ENCODE assay signal across 8 cellular contexts in the genomic region with DNA sequence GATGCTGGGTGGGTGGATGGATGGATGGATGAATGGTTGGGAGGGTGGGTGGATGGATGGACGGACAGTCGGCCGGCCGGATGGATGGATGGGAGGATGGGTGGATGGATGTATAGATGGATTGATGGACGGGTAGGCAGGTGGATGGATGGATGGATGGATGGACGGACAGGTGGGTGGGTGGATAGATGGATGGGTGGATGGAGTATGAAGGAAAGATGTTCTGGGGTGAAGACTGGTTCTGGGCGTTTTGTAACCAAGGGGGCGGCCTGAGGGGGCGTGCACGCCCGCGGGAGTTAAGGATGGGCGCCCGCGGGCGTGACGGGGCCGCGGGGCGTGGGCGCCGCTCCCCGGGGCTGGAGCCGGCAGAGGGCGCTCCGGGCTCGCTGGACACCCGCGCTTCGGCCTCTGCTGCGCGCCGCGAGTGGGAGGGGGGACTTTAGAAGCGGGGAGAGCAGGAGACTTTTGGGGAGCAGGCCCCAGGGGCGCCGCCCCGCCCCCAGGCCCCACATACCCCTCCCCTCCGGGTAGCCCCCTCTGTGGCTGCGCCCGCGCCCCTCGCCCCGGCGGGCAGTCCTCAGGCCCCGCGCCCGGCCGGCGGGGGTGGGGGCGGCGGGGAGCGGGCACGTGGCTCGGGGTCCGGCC.
DNase-seq lines count a peak whose midpoint lies in the region; ATAC-seq and TF ChIP-seq lines count a peak whose summit lies in the region.

A gene (plus strand): TSS at position 407 of the 645 bp plus-strand sequence. CDS start 405 bp downstream, outside the sequence.

- ATAC-seq in SK-N-SH treated with all-trans-retinoic acid at 6 μM for 48 hours (peak; percentile 72), GM18858 (IDR thresholded peaks at IDR 0.05; ENCODE audit: unreplicated experiment) (no peak)

- peak; percentile 52 for TF ChIP-seq CTCF in GM12873 (IDR thresholded peaks at IDR 0.05; ENCODE audit: insufficient read depth, low read depth, low read length, missing control alignments)
- TF ChIP-seq CTCF in epithelial cell of esophagus (IDR thresholded peaks at IDR 0.05; ENCODE audit: insufficient read depth, low read depth, low read length, missing control alignments), result peak; percentile 28

- DNase-seq in AG08396 (ENCODE audit: low spot score), result peak; percentile 91
- DNase-seq in epithelial cell of esophagus (ENCODE audit: low read depth), result peak; percentile 22
- peak; percentile 24 for DNase-seq in midbrain (lab: John Stamatoyannopoulos, UW)
- no peak for DNase-seq in central memory CD4-positive, alpha-beta T cell
- DNase-seq in KG1 (lab: John Stamatoyannopoulos, UW), result no peak

- H3K4me3 ChIP-seq in epithelial cell of esophagus (ENCODE audit: low read length), result no peak within 1 kb of the TSS

TF ChIP-seq in SK-N-SH treated with all-trans-retinoic acid at 6 μM for 48 hours, 23 proteins besides CTCF, POLR2A, EP300 and RAD21:
- TF ChIP-seq, protein P1, sequence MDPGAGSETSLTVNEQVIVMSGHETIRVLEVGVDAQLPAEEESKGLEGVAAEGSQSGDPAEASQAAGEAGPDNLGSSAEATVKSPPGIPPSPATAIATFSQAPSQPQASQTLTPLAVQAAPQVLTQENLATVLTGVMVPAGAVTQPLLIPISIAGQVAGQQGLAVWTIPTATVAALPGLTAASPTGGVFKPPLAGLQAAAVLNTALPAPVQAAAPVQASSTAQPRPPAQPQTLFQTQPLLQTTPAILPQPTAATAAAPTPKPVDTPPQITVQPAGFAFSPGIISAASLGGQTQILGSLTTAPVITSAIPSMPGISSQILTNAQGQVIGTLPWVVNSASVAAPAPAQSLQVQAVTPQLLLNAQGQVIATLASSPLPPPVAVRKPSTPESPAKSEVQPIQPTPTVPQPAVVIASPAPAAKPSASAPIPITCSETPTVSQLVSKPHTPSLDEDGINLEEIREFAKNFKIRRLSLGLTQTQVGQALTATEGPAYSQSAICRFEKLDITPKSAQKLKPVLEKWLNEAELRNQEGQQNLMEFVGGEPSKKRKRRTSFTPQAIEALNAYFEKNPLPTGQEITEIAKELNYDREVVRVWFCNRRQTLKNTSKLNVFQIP (CRISPR knock-in tag; IDR thresholded peaks at IDR 0.05; ENCODE audit: borderline replicate concordance, low read depth), result no peak
- TF ChIP-seq BACH2 (CRISPR knock-in tag; IDR thresholded peaks at IDR 0.05; ENCODE audit: borderline replicate concordance), result no peak
- TF ChIP-seq ZFP30 (CRISPR knock-in tag; IDR thresholded peaks at IDR 0.05), result no peak
- TF ChIP-seq GLIS3 (CRISPR knock-in tag; IDR thresholded peaks at IDR 0.05), result no peak
- TF ChIP-seq, protein P2, sequence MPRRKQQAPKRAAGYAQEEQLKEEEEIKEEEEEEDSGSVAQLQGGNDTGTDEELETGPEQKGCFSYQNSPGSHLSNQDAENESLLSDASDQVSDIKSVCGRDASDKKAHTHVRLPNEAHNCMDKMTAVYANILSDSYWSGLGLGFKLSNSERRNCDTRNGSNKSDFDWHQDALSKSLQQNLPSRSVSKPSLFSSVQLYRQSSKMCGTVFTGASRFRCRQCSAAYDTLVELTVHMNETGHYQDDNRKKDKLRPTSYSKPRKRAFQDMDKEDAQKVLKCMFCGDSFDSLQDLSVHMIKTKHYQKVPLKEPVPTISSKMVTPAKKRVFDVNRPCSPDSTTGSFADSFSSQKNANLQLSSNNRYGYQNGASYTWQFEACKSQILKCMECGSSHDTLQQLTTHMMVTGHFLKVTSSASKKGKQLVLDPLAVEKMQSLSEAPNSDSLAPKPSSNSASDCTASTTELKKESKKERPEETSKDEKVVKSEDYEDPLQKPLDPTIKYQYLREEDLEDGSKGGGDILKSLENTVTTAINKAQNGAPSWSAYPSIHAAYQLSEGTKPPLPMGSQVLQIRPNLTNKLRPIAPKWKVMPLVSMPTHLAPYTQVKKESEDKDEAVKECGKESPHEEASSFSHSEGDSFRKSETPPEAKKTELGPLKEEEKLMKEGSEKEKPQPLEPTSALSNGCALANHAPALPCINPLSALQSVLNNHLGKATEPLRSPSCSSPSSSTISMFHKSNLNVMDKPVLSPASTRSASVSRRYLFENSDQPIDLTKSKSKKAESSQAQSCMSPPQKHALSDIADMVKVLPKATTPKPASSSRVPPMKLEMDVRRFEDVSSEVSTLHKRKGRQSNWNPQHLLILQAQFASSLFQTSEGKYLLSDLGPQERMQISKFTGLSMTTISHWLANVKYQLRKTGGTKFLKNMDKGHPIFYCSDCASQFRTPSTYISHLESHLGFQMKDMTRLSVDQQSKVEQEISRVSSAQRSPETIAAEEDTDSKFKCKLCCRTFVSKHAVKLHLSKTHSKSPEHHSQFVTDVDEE (CRISPR knock-in tag; IDR thresholded peaks at IDR 0.05), result no peak
- no peak for TF ChIP-seq ARNTL (CRISPR knock-in tag; IDR thresholded peaks at IDR 0.05; ENCODE audit: borderline replicate concordance, low read depth)
- no peak for TF ChIP-seq ZNF565 (CRISPR knock-in tag; conservative IDR thresholded peaks at IDR 0.05; ENCODE audit: low read depth)
- no peak for TF ChIP-seq TOX (CRISPR knock-in tag; IDR thresholded peaks at IDR 0.05; ENCODE audit: borderline replicate concordance)
- no peak for TF ChIP-seq PPARA (CRISPR knock-in tag; IDR thresholded peaks at IDR 0.05; ENCODE audit: borderline replicate concordance)
- TF ChIP-seq, protein P3, sequence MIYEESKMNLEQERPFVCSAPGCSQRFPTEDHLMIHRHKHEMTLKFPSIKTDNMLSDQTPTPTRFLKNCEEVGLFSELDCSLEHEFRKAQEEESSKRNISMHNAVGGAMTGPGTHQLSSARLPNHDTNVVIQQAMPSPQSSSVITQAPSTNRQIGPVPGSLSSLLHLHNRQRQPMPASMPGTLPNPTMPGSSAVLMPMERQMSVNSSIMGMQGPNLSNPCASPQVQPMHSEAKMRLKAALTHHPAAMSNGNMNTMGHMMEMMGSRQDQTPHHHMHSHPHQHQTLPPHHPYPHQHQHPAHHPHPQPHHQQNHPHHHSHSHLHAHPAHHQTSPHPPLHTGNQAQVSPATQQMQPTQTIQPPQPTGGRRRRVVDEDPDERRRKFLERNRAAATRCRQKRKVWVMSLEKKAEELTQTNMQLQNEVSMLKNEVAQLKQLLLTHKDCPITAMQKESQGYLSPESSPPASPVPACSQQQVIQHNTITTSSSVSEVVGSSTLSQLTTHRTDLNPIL (CRISPR knock-in tag; IDR thresholded peaks at IDR 0.05; ENCODE audit: low read depth), result no peak

Comparison
In these comparisons a context has a peak if more than half of its experiments do, and no peak if none do; other contexts are left out.
1. DNase-seq: peak in AG08396 (single experiment), epithelial cell of esophagus (single experiment) and midbrain (single experiment); none in central memory CD4-positive, alpha-beta T cell (single experiment) and KG1 (single experiment).